Comparison of ENCODE assay signal across 29 cellular contexts in genomic region chr4:7480423-7480822, GRCh38. TPM values are rescaled to one million over a fixed set of nuclear protein-coding genes. Genes with fewer than 3 reads are reported as not detected.
"Had no signal": no experiment of that assay in that cellular context is flagged by ENCODE, and none has a peak within 500 bp of the region (broad histone marks: within the 10 kb centered on the region; RNA-seq: fewer than 3 reads in every experiment).

No MANE protein-coding gene starts in this region.

- H3K4me1 ChIP-seq: stomach, suprapubic skin, testis, thyroid gland, tibial artery, transverse colon, upper lobe of left lung, upper lobe of right lung, uterus, vagina had no signal

- H3K9me3 ChIP-seq: stomach, suprapubic skin, testis, thoracic aorta, thyroid gland, tibial artery, tibial nerve, transverse colon, upper lobe of left lung, upper lobe of right lung, uterus, vagina had no signal

- DNase-seq: stimulated activated CD4-positive, alpha-beta T cell treated with anti-CD3 and anti-CD28 coated beads, Interleukin-2, amount 100 ng/mL, for 48 hours; stimulated activated CD4-positive, alpha-beta T cell treated with anti-CD3 and anti-CD28 coated beads, Interleukin-4, amount 100 ng/mL, for 1 hour; stimulated activated CD4-positive, alpha-beta T cell treated with anti-CD3 and anti-CD28 coated beads, Interleukin-4, amount 100 ng/mL, for 24 hours; stimulated activated CD4-positive, alpha-beta T cell treated with anti-CD3 and anti-CD28 coated beads, Interleukin-4, amount 100 ng/mL, for 4 hours; stimulated activated CD8-positive, alpha-beta memory T cell treated with anti-CD3 and anti-CD28 coated beads, Interleukin-4, amount 100 ng/mL, for 48 hours; stimulated activated naive B cell treated with anti-CD40 and anti-IgM and Interleukin-4, amounts not matched to agents 10 μg/mL and 1 μg/mL and 100 μg/mL, for 72 hours; stimulated activated naive CD4-positive, alpha-beta T cell; stimulated activated naive CD4-positive, alpha-beta T cell treated with Interleukin-2 at 50 U/mL for 16 hours; stimulated activated naive CD8-positive, alpha-beta T cell treated with anti-CD3 and anti-CD28 coated beads, Interleukin-15, amount 100 ng/mL, for 72 hours; stimulated activated naive CD8-positive, alpha-beta T cell treated with anti-CD3 and anti-CD28 coated beads, Interleukin-15, Interleukin-2, amounts not matched to agents 100 U/mL and 50 U/mL, for 24 hours; stomach; substantia nigra; testis; thyroid gland; tibial artery; transverse colon; trophoblast cell; upper lobe of left lung; upper lobe of right lung; uterus had no signal

- ATAC-seq: stimulated activated effector memory CD8-positive, alpha-beta T cell treated with anti-CD3 and anti-CD28 coated beads, Interleukin-12 subunit alpha, Interleukin-12 subunit beta, amount 100 ng/mL, for 72 hours; stimulated activated memory B cell treated with anti-CD40 and anti-IgM and Interleukin-4, amounts not matched to agents 10 μg/mL and 1 μg/mL and 100 μg/mL, for 72 hours; stimulated activated naive B cell treated with anti-CD40 and anti-IgM and Interleukin-4, amounts not matched to agents 10 μg/mL and 1 μg/mL and 100 μg/mL, for 72 hours; stimulated activated naive CD8-positive, alpha-beta T cell treated with anti-CD3 and anti-CD28 coated beads, Interleukin-15, amount 100 ng/mL, for 72 hours; stimulated activated naive CD8-positive, alpha-beta T cell treated with anti-CD3 and anti-CD28 coated beads, Interleukin-15, Interleukin-2, amounts not matched to agents 100 U/mL and 50 U/mL, for 24 hours; upper lobe of right lung had no signal

- H3K27ac ChIP-seq: stomach, suprapubic skin, testis, thoracic aorta, thyroid gland, tibial artery, tibial nerve, transverse colon, upper lobe of left lung, upper lobe of right lung, uterus, vagina had no signal

- H3K4me3 ChIP-seq: stomach, suprapubic skin, testis, thoracic aorta, thyroid gland, tibial artery, tibial nerve, transverse colon, upper lobe of left lung, upper lobe of right lung, uterus, vagina had no signal

- H3K36me3 ChIP-seq: stomach, suprapubic skin, thoracic aorta, thyroid gland, tibial artery, tibial nerve, transverse colon, upper lobe of left lung, upper lobe of right lung, uterus, vagina had no signal

- H3K27me3 ChIP-seq: suprapubic skin, testis, thyroid gland, tibial artery, tibial nerve, transverse colon, upper lobe of left lung, upper lobe of right lung, uterus, vagina had no signal

RNA-seq across cellular contexts. Expression of gene PSAPL1, which starts 45.7 kb away (rescaled TPM):
- total RNA-seq: subcutaneous adipose tissue, thyroid gland, transverse colon, ureter, uterus, vagina had no signal
- polyA plus RNA-seq: urinary bladder had no signal
